1 cellular context compared by ENCODE assay signal in the genomic region with DNA sequence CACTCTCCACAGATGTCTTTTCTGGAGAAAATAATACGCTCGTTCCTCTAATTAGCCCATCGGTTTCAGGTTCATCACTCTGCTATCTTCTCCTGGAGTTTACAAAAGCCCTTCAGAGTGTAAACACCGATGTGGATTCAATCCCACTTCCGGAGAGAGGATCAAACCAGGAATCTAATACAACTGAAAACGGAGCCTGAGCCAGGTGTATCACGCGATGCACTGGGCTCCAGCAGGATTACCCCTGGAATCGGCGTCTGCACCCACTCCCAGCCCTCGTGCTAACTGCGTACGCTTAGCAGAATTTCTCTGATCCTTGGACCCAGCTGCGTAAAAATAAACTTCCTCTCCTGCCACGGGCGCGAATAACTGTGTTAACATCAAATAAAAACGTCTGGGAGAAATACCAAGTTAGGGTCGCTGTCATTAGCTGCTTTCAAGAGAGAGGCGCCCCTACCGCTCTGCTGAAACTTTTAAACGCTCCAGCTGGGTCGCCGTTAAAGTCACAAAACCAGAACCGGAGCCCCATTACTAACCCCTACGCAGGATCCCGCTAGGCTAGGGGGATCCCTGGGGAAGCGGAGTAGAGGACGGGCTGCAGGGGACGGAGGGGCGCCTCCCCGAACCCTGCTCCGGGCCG.
TF ChIP-seq lines count a peak whose summit lies in the region.

No MANE protein-coding gene starts in this region.

TF ChIP-seq in GM23338, 12 proteins besides CTCF, POLR2A, EP300 and RAD21:
- TF ChIP-seq ETS1 (IDR thresholded peaks at IDR 0.05) (no peak), EZH2phosphoT487 (IDR thresholded peaks at IDR 0.05; ENCODE audit: unreplicated experiment) (no peak), REST (IDR thresholded peaks at IDR 0.05; ENCODE audit: unreplicated experiment) (no peak), EZH2 (IDR thresholded peaks at IDR 0.05; ENCODE audit: low read depth, unreplicated experiment) (no peak), CREB1 (CRISPR knock-in tag; IDR thresholded peaks at IDR 0.05; ENCODE audit: low read depth) (no peak), ZNF331 (CRISPR knock-in tag; IDR thresholded peaks at IDR 0.05; ENCODE audit: low read depth) (no peak), STAT1 (IDR thresholded peaks at IDR 0.05; ENCODE audit: unreplicated experiment) (no peak), POLR2AphosphoS5 (IDR thresholded peaks at IDR 0.05; ENCODE audit: low read depth) (no peak), NANOG (IDR thresholded peaks at IDR 0.05; ENCODE audit: borderline replicate concordance) (no peak), ZNF114 (CRISPR knock-in tag; IDR thresholded peaks at IDR 0.05) (no peak), JUNB (IDR thresholded peaks at IDR 0.05; ENCODE audit: unreplicated experiment) (no peak), ZNF462 (CRISPR knock-in tag; IDR thresholded peaks at IDR 0.05) (no peak)
